In genomic region chr2:47161475-47161874, GRCh38 we compare ENCODE assay signal across 14 cellular contexts. TPM values are rescaled to one million over a fixed set of nuclear protein-coding genes. Genes with fewer than 3 reads are reported as not detected.
A peak's percentile ranks its signal among the peaks of the same experiment; 100 is the strongest.
DNase-seq lines count a peak whose midpoint lies in the region; ATAC-seq and TF ChIP-seq lines count a peak whose summit lies in the region.
"Had no signal": no experiment of that assay in that cellular context is flagged by ENCODE, and none has a peak within 500 bp of the region (broad histone marks: within the 10 kb centered on the region; RNA-seq: fewer than 3 reads in every experiment).

No MANE protein-coding gene starts in this region.

- H3K4me1 Mint-ChIP-seq in stimulated activated naive CD8-positive, alpha-beta T cell treated with anti-CD3 and anti-CD28 coated beads, Interleukin-15, Interleukin-2, amounts not matched to agents 100 ng/mL and 50 ng/mL, for 24 hours (ENCODE audit: low read depth), result peaks cover 32% of the 10 kb centered on the region
- H3K4me1 Mint-ChIP-seq in stimulated activated naive CD8-positive, alpha-beta T cell treated with anti-CD3 and anti-CD28 coated beads, Interleukin-15, amount 100 ng/mL, for 72 hours, result peaks cover 41% of the 10 kb centered on the region
- peaks cover 40% of the 10 kb centered on the region for H3K4me1 Mint-ChIP-seq in chondrocyte (ENCODE audit: low read depth)

- peaks cover 80% of the 10 kb centered on the region for H3K36me3 Mint-ChIP-seq in stimulated activated naive CD8-positive, alpha-beta T cell treated with anti-CD3 and anti-CD28 coated beads, Interleukin-15, Interleukin-2, amounts not matched to agents 100 ng/mL and 50 ng/mL, for 24 hours (ENCODE audit: low read depth)
- H3K36me3 Mint-ChIP-seq in chondrocyte (ENCODE audit: low read depth), result peaks cover 47% of the 10 kb centered on the region

- TF ChIP-seq POLR2A in GM18505 (IDR thresholded peaks at IDR 0.05; ENCODE audit: borderline replicate concordance, extremely low read depth, insufficient read depth, insufficient read length), result no peak

- H3K27ac Mint-ChIP-seq in stimulated activated naive CD8-positive, alpha-beta T cell treated with anti-CD3 and anti-CD28 coated beads, Interleukin-15, Interleukin-2, amounts not matched to agents 100 ng/mL and 50 ng/mL, for 24 hours, result peak overlapping the region; percentile 21
- H3K27ac Mint-ChIP-seq in stimulated activated naive CD8-positive, alpha-beta T cell treated with anti-CD3 and anti-CD28 coated beads, Interleukin-15, amount 100 ng/mL, for 72 hours, result no peak overlapping the region
- peak overlapping the region; percentile 33 for H3K27ac Mint-ChIP-seq in chondrocyte (ENCODE audit: unreplicated experiment)

- H3K27me3 Mint-ChIP-seq in stimulated activated naive CD8-positive, alpha-beta T cell treated with anti-CD3 and anti-CD28 coated beads, Interleukin-15, Interleukin-2, amounts not matched to agents 100 ng/mL and 50 ng/mL, for 24 hours, result no peaks in the 10 kb centered on the region
- H3K27me3 Mint-ChIP-seq in stimulated activated naive CD8-positive, alpha-beta T cell treated with anti-CD3 and anti-CD28 coated beads, Interleukin-15, amount 100 ng/mL, for 72 hours, result no peaks in the 10 kb centered on the region
- no peaks in the 10 kb centered on the region for H3K27me3 Mint-ChIP-seq in chondrocyte (ENCODE audit: low read depth)
- H3K27me3 Mint-ChIP-seq: CD4-positive, alpha-beta memory T cell had no signal

- DNase-seq in stimulated activated naive CD8-positive, alpha-beta T cell treated with anti-CD3 and anti-CD28 coated beads, Interleukin-15, amount 100 ng/mL, for 72 hours, result no peak
- DNase-seq in chondrocyte (ENCODE audit: low spot score), result no peak
- DNase-seq in NOMO-1 treated with DMSO at 0.1 percent for 48 hours (lab: John Stamatoyannopoulos, UW; ENCODE audit: unreplicated experiment), result no peak
- DNase-seq: BE2C; CD4-positive, alpha-beta memory T cell; DMS153; DMS79 treated with DMSO at 0.1 percent for 48 hours; EL had no signal

- no peak for ATAC-seq in stimulated activated naive CD8-positive, alpha-beta T cell treated with anti-CD3 and anti-CD28 coated beads, Interleukin-15, amount 100 ng/mL, for 72 hours
- ATAC-seq in HG03097 (IDR thresholded peaks at IDR 0.05; ENCODE audit: low FRiP score, unreplicated experiment), result no peak
- ATAC-seq in GM18505 (IDR thresholded peaks at IDR 0.05; ENCODE audit: unreplicated experiment), result no peak
- ATAC-seq: A549, HCT116 had no signal

- no peaks in the 10 kb centered on the region for H3K9me3 Mint-ChIP-seq in stimulated activated naive CD8-positive, alpha-beta T cell treated with anti-CD3 and anti-CD28 coated beads, Interleukin-15, Interleukin-2, amounts not matched to agents 100 ng/mL and 50 ng/mL, for 24 hours
- no peaks in the 10 kb centered on the region for H3K9me3 Mint-ChIP-seq in stimulated activated naive CD8-positive, alpha-beta T cell treated with anti-CD3 and anti-CD28 coated beads, Interleukin-15, amount 100 ng/mL, for 72 hours
- H3K9me3 Mint-ChIP-seq in chondrocyte (ENCODE audit: low read depth), result no peaks in the 10 kb centered on the region
- H3K9me3 Mint-ChIP-seq: CD4-positive, alpha-beta memory T cell had no signal

- H3K4me3 Mint-ChIP-seq in stimulated activated naive CD8-positive, alpha-beta T cell treated with anti-CD3 and anti-CD28 coated beads, Interleukin-15, Interleukin-2, amounts not matched to agents 100 ng/mL and 50 ng/mL, for 24 hours, result no peak overlapping the region
- no peak overlapping the region for H3K4me3 Mint-ChIP-seq in stimulated activated naive CD8-positive, alpha-beta T cell treated with anti-CD3 and anti-CD28 coated beads, Interleukin-15, amount 100 ng/mL, for 72 hours
- no peak overlapping the region for H3K4me3 Mint-ChIP-seq in chondrocyte (ENCODE audit: unreplicated experiment)
- H3K4me3 Mint-ChIP-seq: CD4-positive, alpha-beta memory T cell had no signal

- no peak for TF ChIP-seq CTCF in chondrocyte (IDR thresholded peaks at IDR 0.05)

TF ChIP-seq in PFSK-1, 5 proteins besides CTCF, POLR2A, EP300 and RAD21:
- no peak for TF ChIP-seq TAF1 (IDR thresholded peaks at IDR 0.05; ENCODE audit: borderline replicate concordance, insufficient read depth, low read length)
- TF ChIP-seq POLR2AphosphoS5 (IDR thresholded peaks at IDR 0.05; ENCODE audit: low read depth, low read length), result peak; percentile 18; the same call in 1 of the 2 replicates

RNA-seq across cellular contexts. Expression of gene STPG4, which starts 6.4 kb away (rescaled TPM):
- not detected for polyA plus RNA-seq in PFSK-1 (2012; ENCODE audit: insufficient read length, low read depth)
- total RNA-seq in chondrocyte, result 0.25 to 0.58 TPM (median 0.28 TPM) in 3 replicates
- polyA plus RNA-seq: CD4-positive, alpha-beta memory T cell had no signal

RNA-seq across cellular contexts. Expression of gene CALM2, which starts 14.8 kb away (rescaled TPM):
- 1,365 TPM for polyA plus RNA-seq in PFSK-1 (2012; ENCODE audit: insufficient read length, low read depth)
- total RNA-seq in chondrocyte, result 677 to 769 TPM (median 696 TPM) in 3 replicates

Comparison
In these comparisons a context has a peak if more than half of its experiments do, and no peak if none do; other contexts are left out.
1. H3K27ac Mint-ChIP-seq: peak in stimulated activated naive CD8-positive, alpha-beta T cell treated with anti-CD3 and anti-CD28 coated beads, Interleukin-15, Interleukin-2, amounts not matched to agents 100 ng/mL and 50 ng/mL, for 24 hours (single experiment) and chondrocyte (single experiment); none in stimulated activated naive CD8-positive, alpha-beta T cell treated with anti-CD3 and anti-CD28 coated beads, Interleukin-15, amount 100 ng/mL, for 72 hours (0 of 2).